In the genomic region with DNA sequence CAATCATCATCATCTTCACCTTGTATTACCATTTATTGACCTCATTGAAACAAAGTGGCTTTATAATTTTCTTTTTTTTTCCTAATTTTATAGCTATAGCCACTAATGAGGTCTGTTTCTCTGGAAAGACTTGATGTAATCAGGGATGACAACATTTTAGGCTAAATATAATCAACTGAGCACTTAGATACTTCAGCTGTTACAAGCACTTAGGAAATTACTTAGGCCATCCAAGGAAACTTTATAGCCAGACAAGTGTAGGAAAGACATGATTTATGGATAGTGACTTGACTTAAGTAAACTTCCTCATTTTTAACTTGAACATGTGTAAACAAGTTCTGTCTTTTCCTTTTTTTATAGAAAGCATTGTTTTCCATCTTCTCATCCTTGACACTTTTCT, we compare ENCODE assay signal across 2 cellular contexts.
A peak's percentile ranks its signal among the peaks of the same experiment; 100 is the strongest.
TF ChIP-seq lines count a peak whose summit lies in the region.

No MANE protein-coding gene starts in this region.

TF ChIP-seq in A549, 52 proteins besides CTCF, POLR2A, EP300 and RAD21:
- no peak for TF ChIP-seq PHF8 (IDR thresholded peaks at IDR 0.05; ENCODE audit: borderline replicate concordance, low read depth)
- TF ChIP-seq HEYL (CRISPR knock-in tag; IDR thresholded peaks at IDR 0.05), result no peak
- TF ChIP-seq MAFK (IDR thresholded peaks at IDR 0.05; ENCODE audit: partially characterized antibody), result no peak
- TF ChIP-seq FOSL2 (IDR thresholded peaks at IDR 0.05), result no peak
- TF ChIP-seq FOSL2 (CRISPR knock-in tag; IDR thresholded peaks at IDR 0.05), result peak; percentile 55
- peak; percentile 57; the same call in 1 of the 2 replicates for TF ChIP-seq JUNB (IDR thresholded peaks at IDR 0.05)

TF ChIP-seq in SK-N-SH, 30 proteins besides CTCF, POLR2A, EP300 and RAD21:
- TF ChIP-seq YY1 (IDR thresholded peaks at IDR 0.05; ENCODE audit: low read depth), result no peak
- TF ChIP-seq TEAD4 (IDR thresholded peaks at IDR 0.05; ENCODE audit: borderline replicate concordance, insufficient read depth), result no peak
- no peak for TF ChIP-seq NRF1 (IDR thresholded peaks at IDR 0.05; ENCODE audit: low read depth, low read length)
- TF ChIP-seq RFX5 (IDR thresholded peaks at IDR 0.05; ENCODE audit: low read length), result no peak
- TF ChIP-seq, protein P1, sequence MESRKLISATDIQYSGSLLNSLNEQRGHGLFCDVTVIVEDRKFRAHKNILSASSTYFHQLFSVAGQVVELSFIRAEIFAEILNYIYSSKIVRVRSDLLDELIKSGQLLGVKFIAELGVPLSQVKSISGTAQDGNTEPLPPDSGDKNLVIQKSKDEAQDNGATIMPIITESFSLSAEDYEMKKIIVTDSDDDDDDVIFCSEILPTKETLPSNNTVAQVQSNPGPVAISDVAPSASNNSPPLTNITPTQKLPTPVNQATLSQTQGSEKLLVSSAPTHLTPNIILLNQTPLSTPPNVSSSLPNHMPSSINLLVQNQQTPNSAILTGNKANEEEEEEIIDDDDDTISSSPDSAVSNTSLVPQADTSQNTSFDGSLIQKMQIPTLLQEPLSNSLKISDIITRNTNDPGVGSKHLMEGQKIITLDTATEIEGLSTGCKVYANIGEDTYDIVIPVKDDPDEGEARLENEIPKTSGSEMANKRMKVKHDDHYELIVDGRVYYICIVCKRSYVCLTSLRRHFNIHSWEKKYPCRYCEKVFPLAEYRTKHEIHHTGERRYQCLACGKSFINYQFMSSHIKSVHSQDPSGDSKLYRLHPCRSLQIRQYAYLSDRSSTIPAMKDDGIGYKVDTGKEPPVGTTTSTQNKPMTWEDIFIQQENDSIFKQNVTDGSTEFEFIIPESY (IDR thresholded peaks at IDR 0.05; ENCODE audit: borderline replicate concordance, low read depth), result no peak
- TF ChIP-seq, protein P2, sequence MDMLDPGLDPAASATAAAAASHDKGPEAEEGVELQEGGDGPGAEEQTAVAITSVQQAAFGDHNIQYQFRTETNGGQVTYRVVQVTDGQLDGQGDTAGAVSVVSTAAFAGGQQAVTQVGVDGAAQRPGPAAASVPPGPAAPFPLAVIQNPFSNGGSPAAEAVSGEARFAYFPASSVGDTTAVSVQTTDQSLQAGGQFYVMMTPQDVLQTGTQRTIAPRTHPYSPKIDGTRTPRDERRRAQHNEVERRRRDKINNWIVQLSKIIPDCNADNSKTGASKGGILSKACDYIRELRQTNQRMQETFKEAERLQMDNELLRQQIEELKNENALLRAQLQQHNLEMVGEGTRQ (IDR thresholded peaks at IDR 0.05; ENCODE audit: borderline replicate concordance, low read depth, low read length), result no peak
- no peak for TF ChIP-seq FOSL2 (IDR thresholded peaks at IDR 0.05; ENCODE audit: borderline replicate concordance, low read depth)
- TF ChIP-seq SIN3A (IDR thresholded peaks at IDR 0.05; ENCODE audit: borderline replicate concordance, low read depth, low read length), result no peak
- no peak for TF ChIP-seq JUND (IDR thresholded peaks at IDR 0.05)
- TF ChIP-seq RCOR1 (IDR thresholded peaks at IDR 0.05; ENCODE audit: low read length), result no peak
- no peak for TF ChIP-seq SMC3 (IDR thresholded peaks at IDR 0.05; ENCODE audit: low read depth, low read length)
- TF ChIP-seq, protein P3, sequence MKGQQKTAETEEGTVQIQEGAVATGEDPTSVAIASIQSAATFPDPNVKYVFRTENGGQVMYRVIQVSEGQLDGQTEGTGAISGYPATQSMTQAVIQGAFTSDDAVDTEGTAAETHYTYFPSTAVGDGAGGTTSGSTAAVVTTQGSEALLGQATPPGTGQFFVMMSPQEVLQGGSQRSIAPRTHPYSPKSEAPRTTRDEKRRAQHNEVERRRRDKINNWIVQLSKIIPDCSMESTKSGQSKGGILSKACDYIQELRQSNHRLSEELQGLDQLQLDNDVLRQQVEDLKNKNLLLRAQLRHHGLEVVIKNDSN (IDR thresholded peaks at IDR 0.05; ENCODE audit: borderline replicate concordance, low read depth), result no peak
